Comparison of ENCODE assay signal across 10 cellular contexts in the genomic region with DNA sequence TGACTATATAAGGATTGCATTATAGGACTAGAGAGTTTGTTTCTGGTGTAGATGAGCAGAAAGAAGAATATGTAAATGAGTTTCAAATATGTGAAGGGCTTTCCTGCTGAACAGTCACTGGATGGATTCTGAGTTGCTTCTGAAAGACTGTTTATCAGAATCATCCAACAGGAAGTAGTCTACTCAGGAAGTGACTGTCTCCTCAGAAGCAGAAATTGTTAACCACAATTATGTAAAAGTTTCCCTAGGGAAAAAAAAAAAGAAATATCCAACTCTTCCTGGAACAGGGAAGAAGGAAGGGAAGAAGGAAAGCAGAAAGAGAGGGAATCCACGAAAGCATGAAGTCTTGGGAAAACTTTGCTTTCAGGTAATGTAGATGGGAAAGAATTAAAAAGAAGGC.
DNase-seq lines count a peak whose midpoint lies in the region; ATAC-seq, FAIRE-seq and TF ChIP-seq lines count a peak whose summit lies in the region.
"Had no signal": no experiment of that assay in that cellular context is flagged by ENCODE, and none has a peak within 500 bp of the region (broad histone marks: within the 10 kb centered on the region; RNA-seq: fewer than 3 reads in every experiment).

No MANE protein-coding gene starts in this region.

- no peaks in the 10 kb centered on the region for H4K20me1 ChIP-seq in keratinocyte (ENCODE audit: control insufficient read depth, extremely low read depth, insufficient read depth, low read length)

- H3K36me3 ChIP-seq in keratinocyte (ENCODE audit: control insufficient read depth in 2 of 2, extremely low read depth in 1 of 2, insufficient read depth in 2 of 2, low read length in 2 of 2): no peaks in the 10 kb centered on the region
- no peaks in the 10 kb centered on the region for H3K36me3 ChIP-seq in WERI-Rb-1
- H3K36me3 ChIP-seq in Peyer's patch: no peaks in the 10 kb centered on the region

- H3K9me1 ChIP-seq in keratinocyte (ENCODE audit: control insufficient read depth, extremely low read depth, insufficient read depth, low read length): no peaks in the 10 kb centered on the region

- no peaks in the 10 kb centered on the region for H3K27me3 ChIP-seq in keratinocyte (ENCODE audit: control insufficient read depth, extremely low read depth, insufficient read depth, low read length)
- no peaks in the 10 kb centered on the region for H3K27me3 ChIP-seq in WERI-Rb-1 (ENCODE audit: insufficient read depth, low read depth, severe bottlenecking)
- no peaks in the 10 kb centered on the region for H3K27me3 ChIP-seq in Peyer's patch

- no peak for TF ChIP-seq POLR2A in Peyer's patch (IDR thresholded peaks at IDR 0.05)

- H3K9me3 ChIP-seq in keratinocyte (ENCODE audit: control insufficient read depth, low read depth, low read length) (no peaks in the 10 kb centered on the region), WERI-Rb-1 (ENCODE audit: severe bottlenecking) (no peaks in the 10 kb centered on the region), Peyer's patch (no peaks in the 10 kb centered on the region)

- no TSS peak for BruUV-seq in Calu3 (replicated peaks; lab: Mats Ljungman, UMichigan)

- H3K4me3 ChIP-seq in keratinocyte (ENCODE audit: control insufficient read depth in 2 of 3, extremely low read depth in 1 of 3, insufficient read depth in 2 of 3, low read depth in 1 of 3, low read length in 3 of 3): no peak overlapping the region
- no peak overlapping the region for H3K4me3 ChIP-seq in WERI-Rb-1 (ENCODE audit: low read depth, low read length)
- H3K4me3 ChIP-seq in Peyer's patch: no peak overlapping the region

- no peaks in the 10 kb centered on the region for H3K27me3 Mint-ChIP-seq in Calu3 (ENCODE audit: unreplicated experiment)

- H3K4me1 Mint-ChIP-seq in Calu3 (ENCODE audit: low read depth, unreplicated experiment): peaks cover 16% of the 10 kb centered on the region

- no peak for TF ChIP-seq CTCF in Calu3 (IDR thresholded peaks at IDR 0.05; ENCODE audit: unreplicated experiment)
- TF ChIP-seq CTCF in keratinocyte (optimal IDR thresholded peaks at IDR 0.05 in 1 of 3, IDR thresholded peaks at IDR 0.05 in 1 of 3, conservative IDR thresholded peaks at IDR 0.05 in 1 of 3; ENCODE audit: extremely low read depth in 1 of 3, insufficient read depth in 2 of 3, low read length in 3 of 3): no peak
- TF ChIP-seq CTCF in WERI-Rb-1 (IDR thresholded peaks at IDR 0.05; ENCODE audit: low read depth, low read length): no peak
- TF ChIP-seq CTCF in Peyer's patch (IDR thresholded peaks at IDR 0.05): no peak

- ATAC-seq in HG02852 (IDR thresholded peaks at IDR 0.05; ENCODE audit: unreplicated experiment): no peak

- no peaks in the 10 kb centered on the region for H3K36me3 Mint-ChIP-seq in Calu3 (ENCODE audit: insufficient read depth, unreplicated experiment)

- dilution Hi-C loops in keratinocyte (cut with MboI; ENCODE audit: extremely low pct_ligation_motif_present, low sequenced_read_pairs): no loop called here

- no peaks in the 10 kb centered on the region for H3K9me3 Mint-ChIP-seq in Calu3 (ENCODE audit: low read depth, unreplicated experiment)
- H3K9me3 Mint-ChIP-seq: neural crest cell had no signal

- no peak for DNase-seq in Calu3
- DNase-seq in Kasumi-1 (lab: John Stamatoyannopoulos, UW): peak; percentile 52 to 56
- DNase-seq in amniotic epithelial cell (ENCODE audit: low read depth): peak; percentile 71
- DNase-seq in keratinocyte (ENCODE audit: low read depth, low spot score): no peak
- DNase-seq in middle frontal gyrus (ENCODE audit: extremely low spot score, low spot score): no peak
- DNase-seq in WERI-Rb-1: no peak
- no peak for DNase-seq in Peyer's patch
- DNase-seq: caudate nucleus had no signal

- peak; percentile 43 for FAIRE-seq in keratinocyte (lab: Jason Lieb, UNC)

- H3K27ac Mint-ChIP-seq in Calu3 (ENCODE audit: unreplicated experiment): peak overlapping the region; percentile 9

- peak overlapping the region; percentile 7 for H2AFZ ChIP-seq in keratinocyte (ENCODE audit: control insufficient read depth, low read length)

- H3K79me2 ChIP-seq in keratinocyte (ENCODE audit: control insufficient read depth, insufficient read depth, low read length): no peaks in the 10 kb centered on the region

- H3K27ac ChIP-seq in keratinocyte (ENCODE audit: control insufficient read depth, insufficient read depth, low read length): no peak overlapping the region
- no peak overlapping the region for H3K27ac ChIP-seq in WERI-Rb-1
- no peak overlapping the region for H3K27ac ChIP-seq in Peyer's patch

- intact Hi-C loops in Calu3 (cut with micrococcal nuclease; ENCODE audit: unreplicated experiment): no loop called here

- H3K9ac ChIP-seq in keratinocyte (ENCODE audit: control insufficient read depth, extremely low read depth, insufficient read depth, low read length): no peak overlapping the region

- H3K4me2 ChIP-seq in keratinocyte (ENCODE audit: control insufficient read depth, extremely low read depth, insufficient read depth, low read depth, low read length): peak overlapping the region; percentile 3

- H3K4me1 ChIP-seq in keratinocyte (ENCODE audit: control insufficient read depth, extremely low read depth, insufficient read depth, low read length) (peaks cover 12% of the 10 kb centered on the region), Peyer's patch (no peaks in the 10 kb centered on the region)

- no peak overlapping the region for H3K4me3 Mint-ChIP-seq in Calu3 (ENCODE audit: low read depth, unreplicated experiment)
- H3K4me3 Mint-ChIP-seq: neural crest cell had no signal

- CTCF ChIA-PET in Calu3 (lab: Charles Lee): interaction anchor here (1.0 kb wide), 1 partner anchor 74 kb away, joined by 3 read pairs; no protein-coding TSS in a partner anchor

Comparison
In these comparisons a context has a peak if more than half of its experiments do, and no peak if none do; other contexts are left out.
1. DNase-seq: peak in Kasumi-1 (2 of 2) and amniotic epithelial cell (single experiment); none in Calu3 (single experiment), keratinocyte (single experiment), middle frontal gyrus (single experiment), WERI-Rb-1 (single experiment) and Peyer's patch (0 of 3).